8 cellular contexts compared by ENCODE assay signal in the genomic region with DNA sequence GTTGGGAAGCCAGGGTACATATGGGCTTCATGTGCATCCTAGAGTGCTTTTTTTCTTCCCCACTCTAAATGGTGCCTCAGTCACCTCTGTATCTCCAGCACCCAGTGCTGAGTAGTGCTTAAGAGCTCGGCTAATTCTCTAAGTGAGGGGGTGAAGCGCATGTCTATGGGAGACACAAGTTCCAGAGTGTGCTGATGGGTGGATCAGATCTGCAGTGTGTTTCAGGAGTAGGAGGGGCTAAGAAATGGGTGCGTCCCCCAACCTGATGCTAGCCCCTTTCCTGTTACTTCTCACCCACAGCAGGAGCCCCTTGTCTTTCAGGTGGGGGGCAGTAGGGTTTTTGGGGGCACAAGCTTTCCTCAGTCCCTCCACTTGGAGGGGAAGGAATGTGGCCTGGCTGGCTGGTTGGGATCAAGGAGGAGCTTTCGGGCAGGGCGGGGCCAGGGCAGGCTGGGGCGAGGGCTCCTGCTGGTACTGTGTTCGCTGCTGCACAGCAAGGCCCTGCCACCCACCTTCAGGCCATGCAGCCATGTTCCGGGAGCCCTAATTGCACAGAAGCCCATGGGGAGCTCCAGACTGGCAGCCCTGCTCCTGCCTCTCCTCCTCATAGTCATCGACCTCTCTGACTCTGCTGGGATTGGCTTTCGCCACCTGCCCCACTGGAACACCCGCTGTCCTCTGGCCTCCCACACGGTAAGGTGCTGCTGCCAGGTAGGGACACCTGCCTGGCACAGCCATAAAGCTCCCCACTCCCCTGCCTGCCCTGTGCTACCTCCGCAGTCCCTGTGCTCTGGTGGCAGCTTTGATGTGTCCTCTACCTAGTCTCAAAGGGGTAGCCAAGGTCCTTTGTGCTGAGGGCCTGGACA. TPM values are rescaled to one million over a fixed set of nuclear protein-coding genes. Genes with fewer than 3 reads are reported as not detected.
DNase-seq lines count a peak whose midpoint lies in the region; ATAC-seq and TF ChIP-seq lines count a peak whose summit lies in the region.

A gene with protein sequence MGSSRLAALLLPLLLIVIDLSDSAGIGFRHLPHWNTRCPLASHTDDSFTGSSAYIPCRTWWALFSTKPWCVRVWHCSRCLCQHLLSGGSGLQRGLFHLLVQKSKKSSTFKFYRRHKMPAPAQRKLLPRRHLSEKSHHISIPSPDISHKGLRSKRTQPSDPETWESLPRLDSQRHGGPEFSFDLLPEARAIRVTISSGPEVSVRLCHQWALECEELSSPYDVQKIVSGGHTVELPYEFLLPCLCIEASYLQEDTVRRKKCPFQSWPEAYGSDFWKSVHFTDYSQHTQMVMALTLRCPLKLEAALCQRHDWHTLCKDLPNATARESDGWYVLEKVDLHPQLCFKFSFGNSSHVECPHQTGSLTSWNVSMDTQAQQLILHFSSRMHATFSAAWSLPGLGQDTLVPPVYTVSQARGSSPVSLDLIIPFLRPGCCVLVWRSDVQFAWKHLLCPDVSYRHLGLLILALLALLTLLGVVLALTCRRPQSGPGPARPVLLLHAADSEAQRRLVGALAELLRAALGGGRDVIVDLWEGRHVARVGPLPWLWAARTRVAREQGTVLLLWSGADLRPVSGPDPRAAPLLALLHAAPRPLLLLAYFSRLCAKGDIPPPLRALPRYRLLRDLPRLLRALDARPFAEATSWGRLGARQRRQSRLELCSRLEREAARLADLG (plus strand): TSS at position 477 of the 866 bp plus-strand sequence. CDS start 85 bp downstream, at position 562.

- H3K4me1 Mint-ChIP-seq in T-cell = peaks cover 24 to 39% (median 27%) of the 10 kb centered on the region in 3 donors

- CTCF ChIA-PET in T-cell (lab: Charles Lee) = interaction anchor here (0.6 to 0.9 kb wide), 2 partner anchors 30 to 337 kb away, joined by 4 to 7 read pairs; no protein-coding TSS in a partner anchor

- no peaks in the 10 kb centered on the region for H3K36me3 Mint-ChIP-seq in T-cell

- peak within 1 kb of the TSS; percentile 77 to 79 for H3K27ac Mint-ChIP-seq in T-cell

- DNase-seq in GM03348 (ENCODE audit: low spot score) (peak; percentile 22), T-cell (peak in 1 of 34 experiments; percentile 14), foreskin fibroblast (peak in 1 of 2 donors; percentile 53), retina (peak; percentile 5), inferior parietal cortex (ENCODE audit: extremely low spot score) (no peak), glomerular visceral epithelial cell (ENCODE audit: extremely low spot score) (no peak), HCEC 1CT (no peak)

- ATAC-seq in T-cell (replicated peaks in 1 of 4) (peak in 3 of 4 experiments; percentile 31 to 67 (median 61)), HG02763 (IDR thresholded peaks at IDR 0.05; ENCODE audit: unreplicated experiment) (no peak)

- peak within 1 kb of the TSS; percentile 38 to 46 for H3K4me3 ChIP-seq in foreskin fibroblast (ENCODE audit: low read depth in 1 of 2, low read length in 2 of 2)

- POLR2A ChIA-PET in T-cell (lab: Charles Lee) = interaction anchor here (0.7 to 1.0 kb wide), 3 partner anchors 9 to 31 kb away, joined by 3 to 5 read pairs (median 3); a partner anchor contains a TSS

- peak within 1 kb of the TSS; percentile 45 to 50 (median 47) for H3K4me3 Mint-ChIP-seq in T-cell

- H3K9me3 Mint-ChIP-seq in T-cell = no peaks in the 10 kb centered on the region

- TF ChIP-seq CTCF in foreskin fibroblast (IDR thresholded peaks at IDR 0.05; ENCODE audit: low read depth, low read length) = no peak

- no peaks in the 10 kb centered on the region for H3K27me3 Mint-ChIP-seq in T-cell

RNA-seq across cellular contexts. Expression of the gene that starts here (rescaled TPM):
- total RNA-seq in T-cell = 1 to 10 TPM in 4 of 5 donors, under 1 TPM in 1; 0.68 to 5.1 (median 1.9) TPM

Comparison
In these comparisons a context has a peak if more than half of its experiments do, and no peak if none do; other contexts are left out.
1. DNase-seq: peak in GM03348 (single experiment) and retina (single experiment); none in inferior parietal cortex (single experiment), glomerular visceral epithelial cell (single experiment) and HCEC 1CT (single experiment).